15 cellular contexts compared by ENCODE assay signal in the genomic region with DNA sequence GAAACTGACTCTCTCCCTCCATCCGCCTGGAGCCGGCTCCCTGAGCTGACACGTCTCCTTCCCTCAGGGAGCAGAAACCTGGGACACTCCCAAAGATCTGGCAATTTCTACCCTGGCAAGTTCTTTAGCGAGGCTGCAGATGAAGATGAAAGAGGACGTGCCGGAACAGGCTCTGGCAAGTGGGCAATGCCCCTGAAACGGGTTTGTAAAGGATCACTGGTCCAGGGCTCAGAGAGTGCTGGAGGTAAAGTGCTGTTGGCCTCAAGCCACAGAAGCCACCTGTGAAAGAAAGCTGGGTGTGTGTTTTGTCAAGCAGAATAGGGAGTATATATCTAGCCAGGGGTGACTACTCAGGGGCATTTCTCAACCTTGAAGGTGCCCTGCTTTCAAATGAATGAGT.
DNase-seq lines count a peak whose midpoint lies in the region; ATAC-seq, FAIRE-seq and TF ChIP-seq lines count a peak whose summit lies in the region.
"Had no signal": no experiment of that assay in that cellular context is flagged by ENCODE, and none has a peak within 500 bp of the region (broad histone marks: within the 10 kb centered on the region; RNA-seq: fewer than 3 reads in every experiment).

No MANE protein-coding gene starts in this region.

- no peaks in the 10 kb centered on the region for H3K4me1 ChIP-seq in prostate gland (replicated peaks)

- H3K36me3 Mint-ChIP-seq in activated CD8-positive, alpha-beta memory T cell treated with anti-CD3 and anti-CD28 coated beads, Interleukin-2, amount 10 ng/mL, durations not matched to agents 7 days and 5 days = no peaks in the 10 kb centered on the region

- no peaks in the 10 kb centered on the region for H3K36me3 ChIP-seq in prostate gland
- H3K36me3 ChIP-seq: MG63 had no signal

- intact Hi-C loops in prostate gland (cut with DNase I) = no loop called here

- H3K4me1 Mint-ChIP-seq in activated CD8-positive, alpha-beta memory T cell treated with anti-CD3 and anti-CD28 coated beads, Interleukin-2, amount 10 ng/mL, durations not matched to agents 7 days and 5 days = peaks cover 6% of the 10 kb centered on the region

- CTCF ChIA-PET in activated CD8-positive, alpha-beta memory T cell treated with anti-CD3 and anti-CD28 coated beads, Interleukin-2, amount 10 ng/mL, durations not matched to agents 7 days and 5 days (lab: Charles Lee) = interaction anchor here (0.8 kb wide), 1 partner anchor 8 kb away, joined by 3 read pairs; no protein-coding TSS in a partner anchor

- no peaks in the 10 kb centered on the region for H3K9me3 ChIP-seq in prostate gland
- H3K9me3 ChIP-seq: MG63 had no signal

- TF ChIP-seq CTCF in VCaP (conservative IDR thresholded peaks at IDR 0.05) (no peak), prostate gland (IDR thresholded peaks at IDR 0.05) (no peak)

- ATAC-seq in activated CD8-positive, alpha-beta memory T cell treated with anti-CD3 and anti-CD28 coated beads, Interleukin-2, amount 10 ng/mL, durations not matched to agents 7 days and 5 days = no peak

- peak overlapping the region; percentile 14; the same call in 1 of the 2 replicates for H3K27ac ChIP-seq in VCaP
- H3K27ac ChIP-seq in prostate gland = no peak overlapping the region

- no peaks in the 10 kb centered on the region for H3K27me3 Mint-ChIP-seq in activated CD8-positive, alpha-beta memory T cell treated with anti-CD3 and anti-CD28 coated beads, Interleukin-2, amount 10 ng/mL, durations not matched to agents 7 days and 5 days

- FAIRE-seq in frontal cortex (lab: Jason Lieb, UNC) = no peak
- FAIRE-seq: H1 had no signal

- no peak overlapping the region for H3K4me3 ChIP-seq in prostate gland
- H3K4me3 ChIP-seq: MG63 had no signal

- peak; percentile 35 for DNase-seq in NCI-H2171 treated with DMSO at 0.1 percent for 48 hours (lab: John Stamatoyannopoulos, UW)
- DNase-seq in NCI-H2171 (lab: John Stamatoyannopoulos, UW) = no peak
- peak; percentile 85 for DNase-seq in NCI-H1105 treated with DMSO at 0.1 percent for 48 hours (lab: John Stamatoyannopoulos, UW)
- DNase-seq in prostate gland (ENCODE audit: low spot score) = peak; percentile 69
- no peak for DNase-seq in activated CD8-positive, alpha-beta memory T cell treated with anti-CD3 and anti-CD28 coated beads, Interleukin-2, amount 10 ng/mL, durations not matched to agents 7 days and 5 days
- DNase-seq in T-helper 2 cell = no peak
- no peak for DNase-seq in frontal cortex (ENCODE audit: low spot score in 2 of 2)
- DNase-seq: C1 segment of cervical spinal cord, GF-D8, KG1, MG63, NCI-H2081, NCI-H446 had no signal

- TF ChIP-seq POLR2A in prostate gland (IDR thresholded peaks at IDR 0.05) = no peak

- 66% methylated on average over 7 of the region's 7 CpGs for WGBS in prostate gland

- no peak overlapping the region for H3K27ac Mint-ChIP-seq in activated CD8-positive, alpha-beta memory T cell treated with anti-CD3 and anti-CD28 coated beads, Interleukin-2, amount 10 ng/mL, durations not matched to agents 7 days and 5 days

- H3K4me3 Mint-ChIP-seq in activated CD8-positive, alpha-beta memory T cell treated with anti-CD3 and anti-CD28 coated beads, Interleukin-2, amount 10 ng/mL, durations not matched to agents 7 days and 5 days = no peak overlapping the region

- no peaks in the 10 kb centered on the region for H3K9me3 Mint-ChIP-seq in activated CD8-positive, alpha-beta memory T cell treated with anti-CD3 and anti-CD28 coated beads, Interleukin-2, amount 10 ng/mL, durations not matched to agents 7 days and 5 days (ENCODE audit: low read depth)

- no peaks in the 10 kb centered on the region for H3K27me3 ChIP-seq in prostate gland (replicated peaks; ENCODE audit: insufficient read depth)
- H3K27me3 ChIP-seq: MG63 had no signal

Comparison
In these comparisons a context has a peak if more than half of its experiments do, and no peak if none do; other contexts are left out.
1. DNase-seq: peak in NCI-H2171 treated with DMSO at 0.1 percent for 48 hours (single experiment), NCI-H1105 treated with DMSO at 0.1 percent for 48 hours (single experiment) and prostate gland (single experiment); none in NCI-H2171 (single experiment), activated CD8-positive, alpha-beta memory T cell treated with anti-CD3 and anti-CD28 coated beads, Interleukin-2, amount 10 ng/mL, durations not matched to agents 7 days and 5 days (single experiment), T-helper 2 cell (0 of 5) and frontal cortex (0 of 2).